ENCODE assay signal across 1 cellular context in genomic region chr6:53348436-53349208, GRCh38.
TF ChIP-seq lines count a peak whose summit lies in the region.

A gene with protein sequence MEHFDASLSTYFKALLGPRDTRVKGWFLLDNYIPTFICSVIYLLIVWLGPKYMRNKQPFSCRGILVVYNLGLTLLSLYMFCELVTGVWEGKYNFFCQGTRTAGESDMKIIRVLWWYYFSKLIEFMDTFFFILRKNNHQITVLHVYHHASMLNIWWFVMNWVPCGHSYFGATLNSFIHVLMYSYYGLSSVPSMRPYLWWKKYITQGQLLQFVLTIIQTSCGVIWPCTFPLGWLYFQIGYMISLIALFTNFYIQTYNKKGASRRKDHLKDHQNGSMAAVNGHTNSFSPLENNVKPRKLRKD (minus strand): TSS chr6:53348950. CDS start chr6:53295699, 53,251 bp downstream.

TF ChIP-seq in WTC11, 78 proteins besides CTCF, POLR2A, EP300 and RAD21 (continued from another document):
- TF ChIP-seq ELF4 (CRISPR knock-in tag; IDR thresholded peaks at IDR 0.05; ENCODE audit: low read depth) (0 out of 2 replicates have a peak, but pooled peaks have one; percentile 44), CBFB (CRISPR knock-in tag; IDR thresholded peaks at IDR 0.05; ENCODE audit: low read depth) (0 out of 2 replicates have a peak, but pooled peaks have one; percentile 37), CREM (CRISPR knock-in tag; IDR thresholded peaks at IDR 0.05) (peak; percentile 93), ZMAT4 (CRISPR knock-in tag; IDR thresholded peaks at IDR 0.05) (no peak), GABPB1 (CRISPR knock-in tag; IDR thresholded peaks at IDR 0.05) (peak; percentile 25; the same call in 1 of the 2 replicates), SMAD3 (CRISPR knock-in tag; IDR thresholded peaks at IDR 0.05; ENCODE audit: borderline replicate concordance) (peak; percentile 88), ZNF512 (CRISPR knock-in tag; IDR thresholded peaks at IDR 0.05; ENCODE audit: borderline replicate concordance) (no peak), IRF1 (CRISPR knock-in tag; IDR thresholded peaks at IDR 0.05) (peak; percentile 85; the same call in 1 of the 2 replicates), TEAD1 (CRISPR knock-in tag; IDR thresholded peaks at IDR 0.05) (peak; percentile 79; the same call in 1 of the 2 replicates), FOXP1 (CRISPR knock-in tag; IDR thresholded peaks at IDR 0.05; ENCODE audit: borderline replicate concordance) (peak; percentile 69), ARID4B (CRISPR knock-in tag; IDR thresholded peaks at IDR 0.05; ENCODE audit: borderline replicate concordance) (peak; percentile 52), ZNF138 (CRISPR knock-in tag; conservative IDR thresholded peaks at IDR 0.05) (no peak), NFATC4 (CRISPR knock-in tag; IDR thresholded peaks at IDR 0.05) (no peak), MAX (CRISPR knock-in tag; IDR thresholded peaks at IDR 0.05) (peak; percentile 72), MYBL2 (CRISPR knock-in tag; IDR thresholded peaks at IDR 0.05) (peak; percentile 72; the same call in 1 of the 2 replicates), ZNF317 (CRISPR knock-in tag; IDR thresholded peaks at IDR 0.05; ENCODE audit: borderline replicate concordance, low read depth) (no peak), GRHL2 (CRISPR knock-in tag; IDR thresholded peaks at IDR 0.05; ENCODE audit: insufficient replicate concordance, severe bottlenecking) (no peak), NR3C1 (CRISPR knock-in tag; conservative IDR thresholded peaks at IDR 0.05; ENCODE audit: low read depth) (no peak), TCF7 (CRISPR knock-in tag; IDR thresholded peaks at IDR 0.05; ENCODE audit: low read depth) (no peak), SP1 (CRISPR knock-in tag; conservative IDR thresholded peaks at IDR 0.05) (peak; percentile 75; the same call in 1 of the 2 replicates), JUN (CRISPR knock-in tag; IDR thresholded peaks at IDR 0.05) (peak; percentile 63; the same call in 1 of the 2 replicates), FOXP4 (CRISPR knock-in tag; IDR thresholded peaks at IDR 0.05) (peak; percentile 44; the same call in 1 of the 2 replicates), HMGA2 (CRISPR knock-in tag; IDR thresholded peaks at IDR 0.05) (no peak), ATF2 (CRISPR knock-in tag; IDR thresholded peaks at IDR 0.05; ENCODE audit: borderline replicate concordance, low read depth) (0 out of 2 replicates have a peak, but pooled peaks have one; percentile 52), ATF6 (CRISPR knock-in tag; IDR thresholded peaks at IDR 0.05) (no peak), NR2C2 (CRISPR knock-in tag; IDR thresholded peaks at IDR 0.05) (no peak), ATF1 (CRISPR knock-in tag; IDR thresholded peaks at IDR 0.05) (no peak), ZBTB21 (CRISPR knock-in tag; IDR thresholded peaks at IDR 0.05; ENCODE audit: borderline replicate concordance) (peak; percentile 100)
- TF ChIP-seq, protein P1, sequence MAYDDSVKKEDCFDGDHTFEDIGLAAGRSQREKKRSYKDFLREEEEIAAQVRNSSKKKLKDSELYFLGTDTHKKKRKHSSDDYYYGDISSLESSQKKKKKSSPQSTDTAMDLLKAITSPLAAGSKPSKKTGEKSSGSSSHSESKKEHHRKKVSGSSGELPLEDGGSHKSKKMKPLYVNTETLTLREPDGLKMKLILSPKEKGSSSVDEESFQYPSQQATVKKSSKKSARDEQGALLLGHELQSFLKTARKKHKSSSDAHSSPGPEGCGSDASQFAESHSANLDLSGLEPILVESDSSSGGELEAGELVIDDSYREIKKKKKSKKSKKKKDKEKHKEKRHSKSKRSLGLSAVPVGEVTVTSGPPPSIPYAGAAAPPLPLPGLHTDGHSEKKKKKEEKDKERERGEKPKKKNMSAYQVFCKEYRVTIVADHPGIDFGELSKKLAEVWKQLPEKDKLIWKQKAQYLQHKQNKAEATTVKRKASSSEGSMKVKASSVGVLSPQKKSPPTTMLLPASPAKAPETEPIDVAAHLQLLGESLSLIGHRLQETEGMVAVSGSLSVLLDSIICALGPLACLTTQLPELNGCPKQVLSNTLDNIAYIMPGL (CRISPR knock-in tag; IDR thresholded peaks at IDR 0.05): peak; percentile 86; the same call in 1 of the 2 replicates
- TF ChIP-seq, protein P2, sequence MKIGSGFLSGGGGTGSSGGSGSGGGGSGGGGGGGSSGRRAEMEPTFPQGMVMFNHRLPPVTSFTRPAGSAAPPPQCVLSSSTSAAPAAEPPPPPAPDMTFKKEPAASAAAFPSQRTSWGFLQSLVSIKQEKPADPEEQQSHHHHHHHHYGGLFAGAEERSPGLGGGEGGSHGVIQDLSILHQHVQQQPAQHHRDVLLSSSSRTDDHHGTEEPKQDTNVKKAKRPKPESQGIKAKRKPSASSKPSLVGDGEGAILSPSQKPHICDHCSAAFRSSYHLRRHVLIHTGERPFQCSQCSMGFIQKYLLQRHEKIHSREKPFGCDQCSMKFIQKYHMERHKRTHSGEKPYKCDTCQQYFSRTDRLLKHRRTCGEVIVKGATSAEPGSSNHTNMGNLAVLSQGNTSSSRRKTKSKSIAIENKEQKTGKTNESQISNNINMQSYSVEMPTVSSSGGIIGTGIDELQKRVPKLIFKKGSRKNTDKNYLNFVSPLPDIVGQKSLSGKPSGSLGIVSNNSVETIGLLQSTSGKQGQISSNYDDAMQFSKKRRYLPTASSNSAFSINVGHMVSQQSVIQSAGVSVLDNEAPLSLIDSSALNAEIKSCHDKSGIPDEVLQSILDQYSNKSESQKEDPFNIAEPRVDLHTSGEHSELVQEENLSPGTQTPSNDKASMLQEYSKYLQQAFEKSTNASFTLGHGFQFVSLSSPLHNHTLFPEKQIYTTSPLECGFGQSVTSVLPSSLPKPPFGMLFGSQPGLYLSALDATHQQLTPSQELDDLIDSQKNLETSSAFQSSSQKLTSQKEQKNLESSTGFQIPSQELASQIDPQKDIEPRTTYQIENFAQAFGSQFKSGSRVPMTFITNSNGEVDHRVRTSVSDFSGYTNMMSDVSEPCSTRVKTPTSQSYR (CRISPR knock-in tag; IDR thresholded peaks at IDR 0.05): peak; percentile 70; the same call in 1 of the 2 replicates
- TF ChIP-seq, protein P3, sequence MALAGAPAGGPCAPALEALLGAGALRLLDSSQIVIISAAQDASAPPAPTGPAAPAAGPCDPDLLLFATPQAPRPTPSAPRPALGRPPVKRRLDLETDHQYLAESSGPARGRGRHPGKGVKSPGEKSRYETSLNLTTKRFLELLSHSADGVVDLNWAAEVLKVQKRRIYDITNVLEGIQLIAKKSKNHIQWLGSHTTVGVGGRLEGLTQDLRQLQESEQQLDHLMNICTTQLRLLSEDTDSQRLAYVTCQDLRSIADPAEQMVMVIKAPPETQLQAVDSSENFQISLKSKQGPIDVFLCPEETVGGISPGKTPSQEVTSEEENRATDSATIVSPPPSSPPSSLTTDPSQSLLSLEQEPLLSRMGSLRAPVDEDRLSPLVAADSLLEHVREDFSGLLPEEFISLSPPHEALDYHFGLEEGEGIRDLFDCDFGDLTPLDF (CRISPR knock-in tag; IDR thresholded peaks at IDR 0.05): no peak
- TF ChIP-seq, protein P4, sequence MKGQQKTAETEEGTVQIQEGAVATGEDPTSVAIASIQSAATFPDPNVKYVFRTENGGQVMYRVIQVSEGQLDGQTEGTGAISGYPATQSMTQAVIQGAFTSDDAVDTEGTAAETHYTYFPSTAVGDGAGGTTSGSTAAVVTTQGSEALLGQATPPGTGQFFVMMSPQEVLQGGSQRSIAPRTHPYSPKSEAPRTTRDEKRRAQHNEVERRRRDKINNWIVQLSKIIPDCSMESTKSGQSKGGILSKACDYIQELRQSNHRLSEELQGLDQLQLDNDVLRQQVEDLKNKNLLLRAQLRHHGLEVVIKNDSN (CRISPR knock-in tag; IDR thresholded peaks at IDR 0.05): peak; percentile 60; the same call in 1 of the 2 replicates
